31 cellular contexts compared by ENCODE assay signal in genomic region chr18:21267370-21267769, GRCh38. TPM values are rescaled to one million over a fixed set of nuclear protein-coding genes. Genes with fewer than 3 reads are reported as not detected.
"Had no signal": no experiment of that assay in that cellular context is flagged by ENCODE, and none has a peak within 500 bp of the region (broad histone marks: within the 10 kb centered on the region; RNA-seq: fewer than 3 reads in every experiment).

No MANE protein-coding gene starts in this region.

- H3K4me1 Mint-ChIP-seq: activated CD4-positive, alpha-beta T cell treated with anti-CD3 and anti-CD28 coated beads for 36 hours; activated naive CD4-positive, alpha-beta T cell treated with anti-CD3 and anti-CD28 coated beads, Interleukin-2, amount 10 ng/mL, durations not matched to agents 7 days and 5 days; activated naive CD8-positive, alpha-beta T cell treated with anti-CD3 and anti-CD28 coated beads, Interleukin-2, amount 10 ng/mL, durations not matched to agents 7 days and 5 days; naive B cell; T-cell had no signal

- DNase-seq: activated CD4-positive, alpha-beta T cell treated with anti-CD3 and anti-CD28 coated beads for 36 hours; activated CD4-positive, alpha-beta T cell treated with anti-CD3 and anti-CD28 coated beads, Interleukin-2, amount 50 U/mL, for 4 hours; activated CD4-positive, CD25-positive, alpha-beta regulatory T cell; activated CD8-positive, alpha-beta memory T cell treated with anti-CD3 and anti-CD28 coated beads, Interleukin-2, amount 50 U/mL, for 4 hours; activated gamma-delta T cell; activated naive CD4-positive, alpha-beta T cell treated with anti-CD3 and anti-CD28 coated beads, Interleukin-2, amount 10 ng/mL, durations not matched to agents 7 days and 5 days; activated naive CD8-positive, alpha-beta T cell treated with anti-CD3 and anti-CD28 coated beads, Interleukin-2, amount 10 ng/mL, durations not matched to agents 7 days and 5 days; activated T-cell treated with anti-CD3 and anti-CD28 coated beads, Interleukin-2, amount 50 U/mL, for 1 hour; cerebellar nuclear complex; colonic mucosa; effector CD8-positive, alpha-beta T cell; erythroblast; gastrocnemius medialis; glutamatergic neuron; left ventricle myocardium inferior; naive B cell; pancreas; SK-N-SH; spleen; stimulated activated CD4-positive, alpha-beta T cell treated with anti-CD3 and anti-CD28 coated beads, Interleukin-2, amount 100 ng/mL, for 48 hours; T-cell; upper lobe of left lung had no signal

- H3K27ac ChIP-seq: ascending aorta, cardiac muscle cell, colonic mucosa, gastrocnemius medialis, left ventricle myocardium inferior, pancreas, right atrium auricular region, spleen, thoracic aorta, upper lobe of left lung had no signal

- H3K4me1 ChIP-seq: colonic mucosa, gastrocnemius medialis, pancreas, right atrium auricular region, spleen, upper lobe of left lung had no signal

- H3K36me3 ChIP-seq: ascending aorta, cardiac muscle cell, colonic mucosa, gastrocnemius medialis, left ventricle myocardium inferior, pancreas, right atrium auricular region, spleen, thoracic aorta, upper lobe of left lung had no signal

- H3K4me2 ChIP-seq: SK-N-SH had no signal

- ATAC-seq: activated CD4-positive, alpha-beta T cell treated with anti-CD3 and anti-CD28 coated beads for 36 hours; gastrocnemius medialis; pancreas; T-cell had no signal

- H3K27me3 Mint-ChIP-seq: activated naive CD4-positive, alpha-beta T cell treated with anti-CD3 and anti-CD28 coated beads, Interleukin-2, amount 10 ng/mL, durations not matched to agents 7 days and 5 days had no signal

- H3K36me3 Mint-ChIP-seq: activated naive CD4-positive, alpha-beta T cell treated with anti-CD3 and anti-CD28 coated beads, Interleukin-2, amount 10 ng/mL, durations not matched to agents 7 days and 5 days; activated naive CD8-positive, alpha-beta T cell treated with anti-CD3 and anti-CD28 coated beads, Interleukin-2, amount 10 ng/mL, durations not matched to agents 7 days and 5 days; brain; naive B cell; T-cell had no signal

- H3K9ac ChIP-seq: SK-N-SH had no signal

- H3K4me3 Mint-ChIP-seq: activated CD4-positive, alpha-beta T cell treated with anti-CD3 and anti-CD28 coated beads for 36 hours; activated naive CD4-positive, alpha-beta T cell treated with anti-CD3 and anti-CD28 coated beads, Interleukin-2, amount 10 ng/mL, durations not matched to agents 7 days and 5 days; activated naive CD8-positive, alpha-beta T cell treated with anti-CD3 and anti-CD28 coated beads, Interleukin-2, amount 10 ng/mL, durations not matched to agents 7 days and 5 days; brain; naive B cell; stimulated activated naive CD8-positive, alpha-beta T cell treated with anti-CD3 and anti-CD28 coated beads, Interleukin-15, Interleukin-2, amounts not matched to agents 100 ng/mL and 50 ng/mL, for 24 hours; T-cell had no signal

- H3K4me3 ChIP-seq: ascending aorta, cardiac muscle cell, colonic mucosa, gastrocnemius medialis, left ventricle myocardium inferior, lung, pancreas, right atrium auricular region, spleen, thoracic aorta, upper lobe of left lung had no signal

- H3K9me3 Mint-ChIP-seq: activated naive CD4-positive, alpha-beta T cell treated with anti-CD3 and anti-CD28 coated beads, Interleukin-2, amount 10 ng/mL, durations not matched to agents 7 days and 5 days; activated naive CD8-positive, alpha-beta T cell treated with anti-CD3 and anti-CD28 coated beads, Interleukin-2, amount 10 ng/mL, durations not matched to agents 7 days and 5 days; brain; naive B cell; stimulated activated naive CD8-positive, alpha-beta T cell treated with anti-CD3 and anti-CD28 coated beads, Interleukin-15, Interleukin-2, amounts not matched to agents 100 ng/mL and 50 ng/mL, for 24 hours; T-cell had no signal

- H3K27me3 ChIP-seq: ascending aorta, cardiac muscle cell, colonic mucosa, gastrocnemius medialis, pancreas, right atrium auricular region, upper lobe of left lung had no signal

- H3K27ac Mint-ChIP-seq: activated CD4-positive, alpha-beta T cell treated with anti-CD3 and anti-CD28 coated beads for 36 hours; activated naive CD4-positive, alpha-beta T cell treated with anti-CD3 and anti-CD28 coated beads, Interleukin-2, amount 10 ng/mL, durations not matched to agents 7 days and 5 days; activated naive CD8-positive, alpha-beta T cell treated with anti-CD3 and anti-CD28 coated beads, Interleukin-2, amount 10 ng/mL, durations not matched to agents 7 days and 5 days; naive B cell; stimulated activated naive CD8-positive, alpha-beta T cell treated with anti-CD3 and anti-CD28 coated beads, Interleukin-15, Interleukin-2, amounts not matched to agents 100 ng/mL and 50 ng/mL, for 24 hours; T-cell had no signal

- H3K9me3 ChIP-seq: ascending aorta, colonic mucosa, gastrocnemius medialis, left ventricle myocardium inferior, pancreas, right atrium auricular region, SK-N-SH, spleen, thoracic aorta, upper lobe of left lung had no signal

RNA-seq across cellular contexts. Expression of gene GREB1L, which starts 25.3 kb away (rescaled TPM):
- total RNA-seq: activated CD4-positive, alpha-beta T cell treated with anti-CD3 and anti-CD28 coated beads for 36 hours; activated CD8-positive, alpha-beta memory T cell treated with anti-CD3 and anti-CD28 coated beads for 36 hours; activated naive CD8-positive, alpha-beta T cell treated with anti-CD3 and anti-CD28 coated beads, Interleukin-2, amount 10 ng/mL, durations not matched to agents 7 days and 5 days; T-helper 2 cell treated with Interferon-gamma antibody and Interleukin-4, amounts not matched to agents 100 ng/mL and 5 ng/mL, for 36 hours had no signal
